ENCODE assay signal across 19 cellular contexts in genomic region chr11:10329935-10330334, GRCh38. TPM values are rescaled to one million over a fixed set of nuclear protein-coding genes. Genes with fewer than 3 reads are reported as not detected.
DNase-seq lines count a peak whose midpoint lies in the region; ATAC-seq, FAIRE-seq and TF ChIP-seq lines count a peak whose summit lies in the region.
"Had no signal": no experiment of that assay in that cellular context is flagged by ENCODE, and none has a peak within 500 bp of the region (broad histone marks: within the 10 kb centered on the region; RNA-seq: fewer than 3 reads in every experiment).

No MANE protein-coding gene starts in this region.

- H3K9ac ChIP-seq in astrocyte (ENCODE audit: low read length): no peak overlapping the region

- CTCF ChIA-PET in MCF 10A (lab: Yijun Ruan, JAX): interaction anchor here (0.6 to 1.8 kb wide), 3 partner anchors 20 to 37 kb away, joined by 3 to 5 read pairs (median 5); no protein-coding TSS in a partner anchor

- H3K79me2 ChIP-seq in astrocyte (ENCODE audit: insufficient read depth, low read length): no peaks in the 10 kb centered on the region

- H3K27ac Mint-ChIP-seq in MCF 10A (ENCODE audit: low read depth, unreplicated experiment): no peak overlapping the region
- H3K27ac Mint-ChIP-seq in astrocyte (ENCODE audit: unreplicated experiment): no peak overlapping the region
- no peak overlapping the region for H3K27ac Mint-ChIP-seq in stimulated activated memory B cell treated with anti-CD40 and anti-IgM and Interleukin-4, amounts not matched to agents 10 μg/mL and 1 μg/mL and 100 μg/mL, for 72 hours
- no peak overlapping the region for H3K27ac Mint-ChIP-seq in chondrocyte (ENCODE audit: unreplicated experiment)
- H3K27ac Mint-ChIP-seq in activated naive CD8-positive, alpha-beta T cell treated with anti-CD3 and anti-CD28 coated beads, Interleukin-2, amount 50 U/mL, for 24 hours: no peak overlapping the region
- H3K27ac Mint-ChIP-seq: activated CD4-positive, alpha-beta T cell treated with anti-CD3 and anti-CD28 coated beads for 36 hours; effector memory CD8-positive, alpha-beta T cell had no signal

- H3K27me3 Mint-ChIP-seq in MCF 10A (ENCODE audit: insufficient read depth, unreplicated experiment) (no peaks in the 10 kb centered on the region), astrocyte (ENCODE audit: low read depth, unreplicated experiment) (peaks cover 10% of the 10 kb centered on the region), chondrocyte (ENCODE audit: low read depth) (no peaks in the 10 kb centered on the region)
- H3K27me3 Mint-ChIP-seq in stimulated activated memory B cell treated with anti-CD40 and anti-IgM and Interleukin-4, amounts not matched to agents 10 μg/mL and 1 μg/mL and 100 μg/mL, for 72 hours: peaks cover 45% of the 10 kb centered on the region
- H3K27me3 Mint-ChIP-seq in activated naive CD8-positive, alpha-beta T cell treated with anti-CD3 and anti-CD28 coated beads, Interleukin-2, amount 50 U/mL, for 24 hours: peaks cover 4% of the 10 kb centered on the region

- H3K9me3 ChIP-seq in breast epithelium: no peaks in the 10 kb centered on the region
- no peaks in the 10 kb centered on the region for H3K9me3 ChIP-seq in astrocyte (ENCODE audit: insufficient read depth, low read depth, low read length)
- H3K9me3 ChIP-seq: lower lobe of right lung had no signal

- H3K36me3 ChIP-seq in breast epithelium: no peaks in the 10 kb centered on the region
- H3K36me3 ChIP-seq in astrocyte (ENCODE audit: insufficient read depth, low read length): no peaks in the 10 kb centered on the region
- H3K36me3 ChIP-seq: lower lobe of right lung had no signal

- DNase-seq in MCF 10A (ENCODE audit: unreplicated experiment) (peak; percentile 74), breast epithelium (ENCODE audit: low spot score in 2 of 2) (no peak), astrocyte (ENCODE audit: low read depth) (peak; percentile 86), fibroblast of pulmonary artery (ENCODE audit: low read depth) (peak; percentile 84), chondrocyte (ENCODE audit: low spot score) (no peak)
- no peak for DNase-seq in activated naive CD8-positive, alpha-beta T cell treated with anti-CD3 and anti-CD28 coated beads, Interleukin-2, amount 50 U/mL, for 24 hours
- no peak for DNase-seq in activated CD8-positive, alpha-beta memory T cell treated with anti-CD3 and anti-CD28 coated beads, Interleukin-2, amount 50 U/mL, for 48 hours
- DNase-seq: activated CD4-positive, alpha-beta T cell treated with anti-CD3 and anti-CD28 coated beads for 36 hours; activated T-cell treated with anti-CD3 and anti-CD28 coated beads, Interleukin-2, amount 50 U/mL, for 1 hour; DMS79; effector memory CD8-positive, alpha-beta T cell; lower lobe of right lung; NCI-H1105; substantia nigra; T-helper 1 cell had no signal

- H3K9me3 Mint-ChIP-seq in MCF 10A (ENCODE audit: unreplicated experiment): no peaks in the 10 kb centered on the region
- peaks cover 6% of the 10 kb centered on the region for H3K9me3 Mint-ChIP-seq in astrocyte (ENCODE audit: unreplicated experiment)
- peaks cover 2% of the 10 kb centered on the region for H3K9me3 Mint-ChIP-seq in stimulated activated memory B cell treated with anti-CD40 and anti-IgM and Interleukin-4, amounts not matched to agents 10 μg/mL and 1 μg/mL and 100 μg/mL, for 72 hours
- no peaks in the 10 kb centered on the region for H3K9me3 Mint-ChIP-seq in chondrocyte (ENCODE audit: low read depth)
- H3K9me3 Mint-ChIP-seq in activated naive CD8-positive, alpha-beta T cell treated with anti-CD3 and anti-CD28 coated beads, Interleukin-2, amount 50 U/mL, for 24 hours: no peaks in the 10 kb centered on the region
- H3K9me3 Mint-ChIP-seq: effector memory CD8-positive, alpha-beta T cell; neural crest cell had no signal

- H3K4me1 Mint-ChIP-seq in MCF 10A (ENCODE audit: insufficient read depth, unreplicated experiment) (peaks cover 17% of the 10 kb centered on the region), astrocyte (ENCODE audit: low read depth, unreplicated experiment) (peaks cover 22% of the 10 kb centered on the region), chondrocyte (ENCODE audit: low read depth) (peaks cover 47% of the 10 kb centered on the region)
- no peaks in the 10 kb centered on the region for H3K4me1 Mint-ChIP-seq in stimulated activated memory B cell treated with anti-CD40 and anti-IgM and Interleukin-4, amounts not matched to agents 10 μg/mL and 1 μg/mL and 100 μg/mL, for 72 hours
- peaks cover 3% of the 10 kb centered on the region for H3K4me1 Mint-ChIP-seq in activated naive CD8-positive, alpha-beta T cell treated with anti-CD3 and anti-CD28 coated beads, Interleukin-2, amount 50 U/mL, for 24 hours
- H3K4me1 Mint-ChIP-seq: activated CD4-positive, alpha-beta T cell treated with anti-CD3 and anti-CD28 coated beads for 36 hours had no signal

- no peak overlapping the region for H3K27ac ChIP-seq in breast epithelium
- H3K27ac ChIP-seq in astrocyte (ENCODE audit: low read depth, low read length): peak overlapping the region; percentile 32
- H3K27ac ChIP-seq: 22Rv1, lower lobe of right lung had no signal

- ATAC-seq in stimulated activated memory B cell treated with anti-CD40 and anti-IgM and Interleukin-4, amounts not matched to agents 10 μg/mL and 1 μg/mL and 100 μg/mL, for 72 hours: no peak
- no peak for ATAC-seq in activated naive CD8-positive, alpha-beta T cell treated with anti-CD3 and anti-CD28 coated beads, Interleukin-2, amount 50 U/mL, for 24 hours
- ATAC-seq: activated CD4-positive, alpha-beta T cell treated with anti-CD3 and anti-CD28 coated beads for 36 hours; effector memory CD8-positive, alpha-beta T cell; lower lobe of right lung had no signal

- peak overlapping the region; percentile 7 for H3K4me2 ChIP-seq in astrocyte (ENCODE audit: low read length)

- intact Hi-C loops in MCF 10A (cut with micrococcal nuclease) (no loop called here), breast epithelium (cut with DNase I; ENCODE audit: low total_unique reads) (no loop called here)

- no peaks in the 10 kb centered on the region for H3K36me3 Mint-ChIP-seq in MCF 10A (ENCODE audit: insufficient read depth, unreplicated experiment)
- H3K36me3 Mint-ChIP-seq in astrocyte (ENCODE audit: low read depth, unreplicated experiment): no peaks in the 10 kb centered on the region
- no peaks in the 10 kb centered on the region for H3K36me3 Mint-ChIP-seq in stimulated activated memory B cell treated with anti-CD40 and anti-IgM and Interleukin-4, amounts not matched to agents 10 μg/mL and 1 μg/mL and 100 μg/mL, for 72 hours
- no peaks in the 10 kb centered on the region for H3K36me3 Mint-ChIP-seq in chondrocyte (ENCODE audit: low read depth)
- no peaks in the 10 kb centered on the region for H3K36me3 Mint-ChIP-seq in activated naive CD8-positive, alpha-beta T cell treated with anti-CD3 and anti-CD28 coated beads, Interleukin-2, amount 50 U/mL, for 24 hours (ENCODE audit: low read depth)

- H3K4me1 ChIP-seq in breast epithelium (no peaks in the 10 kb centered on the region), astrocyte (ENCODE audit: insufficient read depth, low read length) (peaks cover 44% of the 10 kb centered on the region)

- no peak for FAIRE-seq in astrocyte (lab: Jason Lieb, UNC)
- FAIRE-seq: GM12891 had no signal

- TF ChIP-seq CTCF in MCF 10A (IDR thresholded peaks at IDR 0.05; ENCODE audit: unreplicated experiment): no peak
- no peak for TF ChIP-seq CTCF in breast epithelium (IDR thresholded peaks at IDR 0.05)
- no peak for TF ChIP-seq CTCF in astrocyte (IDR thresholded peaks at IDR 0.05; ENCODE audit: insufficient read depth, low read depth, low read length)
- TF ChIP-seq CTCF in fibroblast of pulmonary artery (IDR thresholded peaks at IDR 0.05; ENCODE audit: low read length, missing control alignments): no peak
- no peak for TF ChIP-seq CTCF in chondrocyte (IDR thresholded peaks at IDR 0.05)

- BruUV-seq in MCF 10A (replicated peaks; lab: Mats Ljungman, UMichigan): no TSS peak

- no peak overlapping the region for H3K4me3 Mint-ChIP-seq in MCF 10A (ENCODE audit: unreplicated experiment)
- no peak overlapping the region for H3K4me3 Mint-ChIP-seq in astrocyte (ENCODE audit: unreplicated experiment)
- H3K4me3 Mint-ChIP-seq in stimulated activated memory B cell treated with anti-CD40 and anti-IgM and Interleukin-4, amounts not matched to agents 10 μg/mL and 1 μg/mL and 100 μg/mL, for 72 hours: no peak overlapping the region
- H3K4me3 Mint-ChIP-seq in chondrocyte (ENCODE audit: unreplicated experiment): no peak overlapping the region
- H3K4me3 Mint-ChIP-seq in activated naive CD8-positive, alpha-beta T cell treated with anti-CD3 and anti-CD28 coated beads, Interleukin-2, amount 50 U/mL, for 24 hours: no peak overlapping the region
- H3K4me3 Mint-ChIP-seq: activated CD4-positive, alpha-beta T cell treated with anti-CD3 and anti-CD28 coated beads for 36 hours; effector memory CD8-positive, alpha-beta T cell; neural crest cell had no signal

- no peak overlapping the region for H2AFZ ChIP-seq in astrocyte (ENCODE audit: low read depth, low read length)

- POLR2A ChIA-PET in MCF 10A (lab: Yijun Ruan, JAX): interaction anchor here (7.0 kb wide), 1 partner anchor 23 kb away, joined by 82 read pairs; the partner anchor contains the start of gene ADM

- H3K4me3 ChIP-seq in breast epithelium (no peak overlapping the region), astrocyte (ENCODE audit: insufficient read depth, low read depth, low read length) (no peak overlapping the region), fibroblast of pulmonary artery (replicated peaks; ENCODE audit: low read depth, low read length) (no peak overlapping the region)
- H3K4me3 ChIP-seq: lower lobe of right lung had no signal

- no peaks in the 10 kb centered on the region for H3K27me3 ChIP-seq in breast epithelium
- no peaks in the 10 kb centered on the region for H3K27me3 ChIP-seq in astrocyte (ENCODE audit: insufficient read depth, low read length)

- TF ChIP-seq POLR2A in breast epithelium (IDR thresholded peaks at IDR 0.05): no peak

- H4K20me1 ChIP-seq in astrocyte (ENCODE audit: insufficient read depth, low read length): no peaks in the 10 kb centered on the region

RNA-seq across cellular contexts. Expression of gene ADM, which starts 25.1 kb away (rescaled TPM):
- total RNA-seq in MCF 10A (2022) (8.7 and 10.6 TPM in 2 replicates), breast epithelium (100 to 1,000 TPM in 2 of 3 donors, 10 to 100 TPM in 1; 77.1 to 279 (median 252) TPM), astrocyte (75.9 and 78.7 TPM in 2 replicates), chondrocyte (33.0 to 53.8 TPM (median 49.2 TPM) in 3 replicates)

RNA-seq across cellular contexts. Expression of gene SBF2, which starts 35.9 kb away (rescaled TPM):
- 28.3 and 28.7 TPM in 2 replicates for total RNA-seq in MCF 10A (2022)
- total RNA-seq in breast epithelium: 10 to 100 TPM; 74.8 to 91.9 (median 88.2) TPM
- 43.7 and 50.0 TPM in 2 replicates for total RNA-seq in astrocyte
- 44.5 to 49.2 TPM (median 47.8 TPM) in 3 replicates for total RNA-seq in chondrocyte

Comparison
In these comparisons a context has a peak if more than half of its experiments do, and no peak if none do; other contexts are left out.
1. DNase-seq: peak in MCF 10A (single experiment), astrocyte (single experiment) and fibroblast of pulmonary artery (single experiment); none in breast epithelium (0 of 2), chondrocyte (single experiment), activated naive CD8-positive, alpha-beta T cell treated with anti-CD3 and anti-CD28 coated beads, Interleukin-2, amount 50 U/mL, for 24 hours (single experiment) and activated CD8-positive, alpha-beta memory T cell treated with anti-CD3 and anti-CD28 coated beads, Interleukin-2, amount 50 U/mL, for 48 hours (single experiment).